In genomic region chr1:182589931-182590330, GRCh38 we compare ENCODE assay signal across 1 cellular context.
TF ChIP-seq lines count a peak whose summit lies in the region.

No MANE protein-coding gene starts in this region.

TF ChIP-seq in WTC11, 78 proteins besides CTCF, POLR2A, EP300 and RAD21 (continued from another document):
- no peak for TF ChIP-seq HMGXB4 (CRISPR knock-in tag; IDR thresholded peaks at IDR 0.05)
- no peak for TF ChIP-seq OVOL2 (CRISPR knock-in tag; IDR thresholded peaks at IDR 0.05; ENCODE audit: borderline replicate concordance)
- TF ChIP-seq, protein P1, sequence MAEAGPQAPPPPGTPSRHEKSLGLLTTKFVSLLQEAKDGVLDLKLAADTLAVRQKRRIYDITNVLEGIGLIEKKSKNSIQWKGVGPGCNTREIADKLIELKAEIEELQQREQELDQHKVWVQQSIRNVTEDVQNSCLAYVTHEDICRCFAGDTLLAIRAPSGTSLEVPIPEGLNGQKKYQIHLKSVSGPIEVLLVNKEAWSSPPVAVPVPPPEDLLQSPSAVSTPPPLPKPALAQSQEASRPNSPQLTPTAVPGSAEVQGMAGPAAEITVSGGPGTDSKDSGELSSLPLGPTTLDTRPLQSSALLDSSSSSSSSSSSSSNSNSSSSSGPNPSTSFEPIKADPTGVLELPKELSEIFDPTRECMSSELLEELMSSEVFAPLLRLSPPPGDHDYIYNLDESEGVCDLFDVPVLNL (CRISPR knock-in tag; IDR thresholded peaks at IDR 0.05; ENCODE audit: borderline replicate concordance, low read depth): no peak
- TF ChIP-seq, protein P2, sequence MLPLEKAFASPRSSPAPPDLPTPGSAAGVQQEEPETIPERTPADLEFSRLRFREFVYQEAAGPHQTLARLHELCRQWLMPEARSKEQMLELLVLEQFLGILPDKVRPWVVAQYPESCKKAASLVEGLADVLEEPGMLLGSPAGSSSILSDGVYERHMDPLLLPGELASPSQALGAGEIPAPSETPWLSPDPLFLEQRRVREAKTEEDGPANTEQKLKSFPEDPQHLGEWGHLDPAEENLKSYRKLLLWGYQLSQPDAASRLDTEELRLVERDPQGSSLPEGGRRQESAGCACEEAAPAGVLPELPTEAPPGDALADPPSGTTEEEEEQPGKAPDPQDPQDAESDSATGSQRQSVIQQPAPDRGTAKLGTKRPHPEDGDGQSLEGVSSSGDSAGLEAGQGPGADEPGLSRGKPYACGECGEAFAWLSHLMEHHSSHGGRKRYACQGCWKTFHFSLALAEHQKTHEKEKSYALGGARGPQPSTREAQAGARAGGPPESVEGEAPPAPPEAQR (CRISPR knock-in tag; IDR thresholded peaks at IDR 0.05): no peak
- TF ChIP-seq ETV6 (CRISPR knock-in tag; IDR thresholded peaks at IDR 0.05): no peak
- no peak for TF ChIP-seq TCF7 (CRISPR knock-in tag; IDR thresholded peaks at IDR 0.05; ENCODE audit: low read depth)
- no peak for TF ChIP-seq ZBTB21 (CRISPR knock-in tag; IDR thresholded peaks at IDR 0.05; ENCODE audit: borderline replicate concordance)
- TF ChIP-seq ZNF121 (CRISPR knock-in tag; IDR thresholded peaks at IDR 0.05): no peak
- TF ChIP-seq, protein P3, sequence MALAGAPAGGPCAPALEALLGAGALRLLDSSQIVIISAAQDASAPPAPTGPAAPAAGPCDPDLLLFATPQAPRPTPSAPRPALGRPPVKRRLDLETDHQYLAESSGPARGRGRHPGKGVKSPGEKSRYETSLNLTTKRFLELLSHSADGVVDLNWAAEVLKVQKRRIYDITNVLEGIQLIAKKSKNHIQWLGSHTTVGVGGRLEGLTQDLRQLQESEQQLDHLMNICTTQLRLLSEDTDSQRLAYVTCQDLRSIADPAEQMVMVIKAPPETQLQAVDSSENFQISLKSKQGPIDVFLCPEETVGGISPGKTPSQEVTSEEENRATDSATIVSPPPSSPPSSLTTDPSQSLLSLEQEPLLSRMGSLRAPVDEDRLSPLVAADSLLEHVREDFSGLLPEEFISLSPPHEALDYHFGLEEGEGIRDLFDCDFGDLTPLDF (CRISPR knock-in tag; IDR thresholded peaks at IDR 0.05): no peak
TF ChIP-seq in WTC11: peak in this region for 0.
